In genomic region chr11:113296447-113297205, GRCh38 we compare ENCODE assay signal across 19 cellular contexts. TPM values are rescaled to one million over a fixed set of nuclear protein-coding genes. Genes with fewer than 3 reads are reported as not detected.
DNase-seq lines count a peak whose midpoint lies in the region; ATAC-seq and TF ChIP-seq lines count a peak whose summit lies in the region.
"Had no signal": no experiment of that assay in that cellular context is flagged by ENCODE, and none has a peak within 500 bp of the region (broad histone marks: within the 10 kb centered on the region; RNA-seq: fewer than 3 reads in every experiment).

No MANE protein-coding gene starts in this region.

- peak overlapping the region; percentile 20; the same call in 1 of the 2 replicates for H2AFZ ChIP-seq in MM.1S (ENCODE audit: low read length)
- peak overlapping the region; percentile 5 for H2AFZ ChIP-seq in neural progenitor cell (replicated peaks)

- H3F3A ChIP-seq in MM.1S (ENCODE audit: insufficient read depth, low read length): peaks cover 9% of the 10 kb centered on the region; the same call in 1 of the 2 replicates
- H3F3A ChIP-seq in neural progenitor cell (ENCODE audit: low read depth): no peaks in the 10 kb centered on the region

- intact Hi-C loops in posterior cingulate gyrus (cut with DNase I): no loop called here

- peak; percentile 78 for ATAC-seq in WTC11
- ATAC-seq in HG03457 (IDR thresholded peaks at IDR 0.05; ENCODE audit: unreplicated experiment): no peak
- no peak for ATAC-seq in HG03135 (IDR thresholded peaks at IDR 0.05; ENCODE audit: unreplicated experiment)
- ATAC-seq: activated CD4-positive, alpha-beta T cell treated with anti-CD3 and anti-CD28 coated beads for 36 hours; Right ventricle myocardium inferior had no signal

- H3K9ac ChIP-seq in MM.1S (ENCODE audit: low read length): no peak overlapping the region
- H3K9ac ChIP-seq in neural progenitor cell: no peak overlapping the region

- H3K9me3 ChIP-seq in MM.1S (replicated peaks; ENCODE audit: insufficient read depth, low read length) (no peaks in the 10 kb centered on the region), neural progenitor cell (ENCODE audit: low read depth) (no peaks in the 10 kb centered on the region)
- H3K9me3 ChIP-seq: esophagus squamous epithelium, prostate gland had no signal

- TF ChIP-seq CTCF in MM.1S (IDR thresholded peaks at IDR 0.05; ENCODE audit: low read length) (no peak), WTC11 (IDR thresholded peaks at IDR 0.05) (no peak), neural progenitor cell (IDR thresholded peaks at IDR 0.05) (no peak)

- H3K79me2 ChIP-seq in MM.1S (ENCODE audit: low read length) (no peaks in the 10 kb centered on the region), neural progenitor cell (ENCODE audit: low read depth) (no peaks in the 10 kb centered on the region)

- H3K4me2 ChIP-seq in MM.1S (ENCODE audit: low read depth, low read length) (peak overlapping the region; percentile 50), neural progenitor cell (no peak overlapping the region)

- H3K36me3 Mint-ChIP-seq in WTC11: no peaks in the 10 kb centered on the region
- no peaks in the 10 kb centered on the region for H3K36me3 Mint-ChIP-seq in neural progenitor cell
- H3K36me3 Mint-ChIP-seq: activated naive CD8-positive, alpha-beta T cell treated with anti-CD3 and anti-CD28 coated beads for 36 hours had no signal

- H3K9me3 Mint-ChIP-seq in WTC11 (peaks cover 4% of the 10 kb centered on the region; the same call in 1 of the 2 replicates), neural progenitor cell (no peaks in the 10 kb centered on the region)
- H3K9me3 Mint-ChIP-seq: activated naive CD8-positive, alpha-beta T cell treated with anti-CD3 and anti-CD28 coated beads for 36 hours had no signal

- DNase-seq in ELF-1 (ENCODE audit: low read depth, low spot score) (peak; percentile 59), MM.1S (peak; percentile 61), WTC11 (ENCODE audit: low spot score) (no peak), neural progenitor cell (ENCODE audit: low spot score) (no peak), posterior cingulate gyrus (no peak)
- DNase-seq: activated CD4-positive, alpha-beta T cell treated with anti-CD3 and anti-CD28 coated beads for 36 hours; activated naive CD8-positive, alpha-beta T cell treated with anti-CD3 and anti-CD28 coated beads for 36 hours; DND-41; effector CD8-positive, alpha-beta T cell; esophagus squamous epithelium; IMR-90; NCI-H1930; NCI-H510A; stimulated activated CD4-positive, alpha-beta T cell treated with anti-CD3 and anti-CD28 coated beads, Interleukin-1b, Interleukin-23, amount 100 ng/mL, for 48 hours; stimulated activated naive CD4-positive, alpha-beta T cell had no signal

- CTCF ChIA-PET in WTC11 (lab: Charles Lee): interaction anchor here (0.6 to 1.3 kb wide), 6 partner anchors 179 to 710 kb away, joined by 3 to 4 read pairs (median 4); partner anchors contain the start of genes DRD2 and ZW10

- H3K27ac ChIP-seq in MM.1S (ENCODE audit: low read length) (peak overlapping the region; percentile 10; the same call in 1 of the 2 replicates), neural progenitor cell (no peak overlapping the region)
- H3K27ac ChIP-seq: esophagus squamous epithelium, prostate gland had no signal

- no peaks in the 10 kb centered on the region for H3K36me3 ChIP-seq in MM.1S (replicated peaks; ENCODE audit: insufficient read depth, low read length)
- no peaks in the 10 kb centered on the region for H3K36me3 ChIP-seq in neural progenitor cell
- H3K36me3 ChIP-seq: esophagus squamous epithelium, prostate gland had no signal

- no peaks in the 10 kb centered on the region for H3K27me3 ChIP-seq in MM.1S (replicated peaks; ENCODE audit: insufficient read depth, low read length)
- no peaks in the 10 kb centered on the region for H3K27me3 ChIP-seq in neural progenitor cell

- H3K27me3 Mint-ChIP-seq in WTC11 (ENCODE audit: low read depth) (no peaks in the 10 kb centered on the region; the same call in 1 of the 2 replicates), neural progenitor cell (ENCODE audit: insufficient read depth, low read depth) (no peaks in the 10 kb centered on the region)

- H3K4me1 ChIP-seq in MM.1S (ENCODE audit: low read length) (peaks cover 17% of the 10 kb centered on the region), neural progenitor cell (peaks cover 9% of the 10 kb centered on the region)
- H3K4me1 ChIP-seq: esophagus squamous epithelium, prostate gland had no signal

- H3K9me2 ChIP-seq in MM.1S (replicated peaks; ENCODE audit: insufficient read depth, low read length): no peaks in the 10 kb centered on the region

- H3K4me3 Mint-ChIP-seq in WTC11 (no peak overlapping the region), neural progenitor cell (no peak overlapping the region)
- H3K4me3 Mint-ChIP-seq: activated CD4-positive, alpha-beta T cell treated with anti-CD3 and anti-CD28 coated beads for 36 hours; activated naive CD8-positive, alpha-beta T cell treated with anti-CD3 and anti-CD28 coated beads for 36 hours had no signal

- H3K4me3 ChIP-seq in MM.1S (ENCODE audit: low read length) (no peak overlapping the region), neural progenitor cell (no peak overlapping the region)
- H3K4me3 ChIP-seq: esophagus squamous epithelium, prostate gland had no signal

- no peak overlapping the region for H3K27ac Mint-ChIP-seq in WTC11
- H3K27ac Mint-ChIP-seq in neural progenitor cell: no peak overlapping the region
- H3K27ac Mint-ChIP-seq: activated CD4-positive, alpha-beta T cell treated with anti-CD3 and anti-CD28 coated beads for 36 hours; activated naive CD8-positive, alpha-beta T cell treated with anti-CD3 and anti-CD28 coated beads for 36 hours had no signal

- H3K4me1 Mint-ChIP-seq in WTC11 (peaks cover 18% of the 10 kb centered on the region), neural progenitor cell (peaks cover 5% of the 10 kb centered on the region)
- H3K4me1 Mint-ChIP-seq: activated CD4-positive, alpha-beta T cell treated with anti-CD3 and anti-CD28 coated beads for 36 hours; activated naive CD8-positive, alpha-beta T cell treated with anti-CD3 and anti-CD28 coated beads for 36 hours had no signal

- POLR2A ChIA-PET in WTC11 (lab: Charles Lee): no interaction called here

- H4K20me1 ChIP-seq in MM.1S (ENCODE audit: insufficient read depth, low read length): no peaks in the 10 kb centered on the region
- H4K20me1 ChIP-seq in neural progenitor cell (ENCODE audit: low read depth): no peaks in the 10 kb centered on the region

TF ChIP-seq in WTC11, 78 proteins besides CTCF, POLR2A, EP300 and RAD21:
- TF ChIP-seq TEAD4 (CRISPR knock-in tag; IDR thresholded peaks at IDR 0.05) (no peak), GTF2I (CRISPR knock-in tag; conservative IDR thresholded peaks at IDR 0.05) (no peak), JAZF1 (CRISPR knock-in tag; IDR thresholded peaks at IDR 0.05) (no peak)

RNA-seq across cellular contexts. Expression of gene TTC12, which starts 17.8 kb away (rescaled TPM):
- total RNA-seq in WTC11 (2021) (7.6 to 11.5 TPM (median 10.9 TPM) in 3 replicates), neural progenitor cell (ENCODE audit: low replicate concordance) (21.8 and 33.4 TPM in 2 replicates)

Comparison
In these comparisons a context has a peak if more than half of its experiments do, and no peak if none do; other contexts are left out.
1. DNase-seq: peak in ELF-1 (single experiment) and MM.1S (single experiment); none in WTC11 (single experiment), neural progenitor cell (single experiment) and posterior cingulate gyrus (0 of 10).